19 cellular contexts compared by ENCODE assay signal in the genomic region with DNA sequence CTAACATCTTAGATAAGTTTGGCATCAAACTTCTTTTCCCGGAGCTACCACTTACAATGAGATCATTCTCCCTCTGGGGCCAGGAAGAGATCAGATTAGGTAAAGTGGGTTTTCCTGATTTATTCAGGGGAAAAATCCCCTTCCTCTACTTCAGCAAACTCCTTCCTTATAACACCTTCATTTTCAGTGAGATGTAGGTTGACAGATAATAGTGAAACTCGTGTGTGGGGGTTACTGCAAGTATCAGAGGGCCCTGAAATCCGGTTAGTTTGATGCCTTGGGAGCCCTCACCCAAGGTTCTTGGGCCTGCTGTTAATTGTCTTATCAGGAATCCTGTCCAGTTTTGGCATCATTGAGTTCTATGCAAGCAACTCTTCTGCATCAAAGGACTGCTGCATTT. TPM values are rescaled to one million over a fixed set of nuclear protein-coding genes. Genes with fewer than 3 reads are reported as not detected.
DNase-seq lines count a peak whose midpoint lies in the region; ATAC-seq and TF ChIP-seq lines count a peak whose summit lies in the region.
"Had no signal": no experiment of that assay in that cellular context is flagged by ENCODE, and none has a peak within 500 bp of the region (broad histone marks: within the 10 kb centered on the region; RNA-seq: fewer than 3 reads in every experiment).

No MANE protein-coding gene starts in this region.

- no peak for DNase-seq in GM20000 (ENCODE audit: low spot score)
- no peak for DNase-seq in T-helper 9 cell
- DNase-seq in left lobe of liver (ENCODE audit: low spot score) = no peak
- no peak for DNase-seq in immature natural killer cell
- DNase-seq: activated naive CD4-positive, alpha-beta T cell treated with anti-CD3 and anti-CD28 coated beads for 36 hours; DMS 273 treated with DMSO at 0.1 percent for 48 hours; effector CD8-positive, alpha-beta T cell; NCI-H1694; NCI-H524; nephron progenitor cell; stimulated activated CD8-positive, alpha-beta memory T cell treated with anti-CD3 and anti-CD28 coated beads, Interleukin-4, amount 100 ng/mL, for 48 hours; thyroid gland had no signal

- no peak overlapping the region for H3K4me3 Mint-ChIP-seq in immature natural killer cell
- H3K4me3 Mint-ChIP-seq: activated naive CD4-positive, alpha-beta T cell treated with anti-CD3 and anti-CD28 coated beads for 36 hours; nephron progenitor cell had no signal

- ATAC-seq in GM18858 (IDR thresholded peaks at IDR 0.05; ENCODE audit: unreplicated experiment) = peak; percentile 77
- ATAC-seq in GM21390 (IDR thresholded peaks at IDR 0.05; ENCODE audit: unreplicated experiment) = peak; percentile 85
- ATAC-seq in HG02938 (IDR thresholded peaks at IDR 0.05; ENCODE audit: unreplicated experiment) = peak; percentile 56
- ATAC-seq in HG03520 (IDR thresholded peaks at IDR 0.05; ENCODE audit: unreplicated experiment) = peak; percentile 59
- ATAC-seq in left lobe of liver = no peak
- ATAC-seq: Panc1 had no signal

- no peak overlapping the region for H3K27ac Mint-ChIP-seq in immature natural killer cell
- H3K27ac Mint-ChIP-seq: activated naive CD4-positive, alpha-beta T cell treated with anti-CD3 and anti-CD28 coated beads for 36 hours; nephron progenitor cell had no signal

- no peaks in the 10 kb centered on the region for H3K36me3 Mint-ChIP-seq in immature natural killer cell

- H3K27me3 Mint-ChIP-seq in immature natural killer cell (ENCODE audit: low read depth in 3 of 3) = peaks cover 0 to 2% (median 0%) of the 10 kb centered on the region in 3 donors

- H3K9me3 Mint-ChIP-seq in immature natural killer cell = no peaks in the 10 kb centered on the region
- H3K9me3 Mint-ChIP-seq: activated naive CD4-positive, alpha-beta T cell treated with anti-CD3 and anti-CD28 coated beads for 36 hours had no signal

- no peak for TF ChIP-seq CTCF in GM20000 (IDR thresholded peaks at IDR 0.05; ENCODE audit: extremely low read depth, missing control alignments)

- H3K4me1 Mint-ChIP-seq in immature natural killer cell = no peaks in the 10 kb centered on the region
- H3K4me1 Mint-ChIP-seq: nephron progenitor cell had no signal

RNA-seq across cellular contexts. Expression of gene FTHL17, which starts 10.8 kb away (rescaled TPM):
- not detected for total RNA-seq in left lobe of liver
- polyA plus RNA-seq in immature natural killer cell = not detected
- total RNA-seq: activated naive CD4-positive, alpha-beta T cell treated with anti-CD3 and anti-CD28 coated beads for 36 hours; bronchial epithelial cell; lung microvascular endothelial cell; thyroid gland had no signal
